In the genomic region with DNA sequence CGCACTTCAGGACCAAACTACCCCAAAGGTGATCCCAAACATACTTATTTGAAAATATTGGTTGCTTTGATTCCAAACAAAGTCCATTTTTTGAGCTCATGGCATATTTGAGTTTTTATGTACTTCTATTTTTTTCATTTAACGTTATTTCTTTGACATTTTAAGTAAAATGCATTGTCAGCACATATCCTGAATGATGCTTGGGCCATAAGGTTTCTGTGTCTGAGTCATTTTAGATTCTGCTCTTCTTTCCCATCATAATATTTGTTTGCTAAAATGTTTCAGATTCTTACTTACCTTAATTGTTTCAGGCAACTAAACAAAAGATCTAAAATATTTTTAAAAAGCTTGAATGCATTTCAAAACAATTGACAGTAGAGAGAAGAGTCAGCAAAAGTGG, we compare ENCODE assay signal across 32 cellular contexts.
"Had no signal": no experiment of that assay in that cellular context is flagged by ENCODE, and none has a peak within 500 bp of the region (broad histone marks: within the 10 kb centered on the region; RNA-seq: fewer than 3 reads in every experiment).

No MANE protein-coding gene starts in this region.

- DNase-seq: naive thymus-derived CD4-positive, alpha-beta T cell; natural killer cell; occipital lobe; ovary; posterior cingulate gyrus; psoas muscle; right cardiac atrium; spleen; stimulated activated CD4-positive, alpha-beta T cell treated with anti-CD3 and anti-CD28 coated beads, Interleukin-12 subunit alpha, Interleukin-12 subunit beta, amount 100 ng/mL, for 4 hours; stimulated activated CD4-positive, alpha-beta T cell treated with anti-CD3 and anti-CD28 coated beads, Interleukin-1b, Interleukin-23, amount 100 ng/mL, for 48 hours; stimulated activated CD4-positive, alpha-beta T cell treated with anti-CD3 and anti-CD28 coated beads, Interleukin-4, amount 100 ng/mL, for 1 hour; stimulated activated CD4-positive, alpha-beta T cell treated with anti-CD3 and anti-CD28 coated beads, Interleukin-4, amount 100 ng/mL, for 4 hours; stimulated activated CD8-positive, alpha-beta memory T cell treated with anti-CD3 and anti-CD28 coated beads, Interleukin-4, amount 100 ng/mL, for 48 hours; stimulated activated naive CD4-positive, alpha-beta T cell; stimulated activated naive CD8-positive, alpha-beta T cell treated with anti-CD3 and anti-CD28 coated beads, Interleukin-15, amount 100 ng/mL, for 72 hours; stimulated activated naive CD8-positive, alpha-beta T cell treated with anti-CD3 and anti-CD28 coated beads, Interleukin-15, Interleukin-2, amounts not matched to agents 100 U/mL and 50 U/mL, for 24 hours; substantia nigra; thyroid gland; trophoblast cell; upper lobe of left lung had no signal

- H3K36me3 ChIP-seq: neural progenitor cell, ovary, spleen, thoracic aorta, thyroid gland, tibial nerve, upper lobe of left lung, vagina had no signal

- H3K9ac ChIP-seq: neural progenitor cell, parathyroid adenoma had no signal

- H3K27me3 ChIP-seq: neural progenitor cell, ovary, spleen, thyroid gland, tibial nerve, upper lobe of left lung, vagina had no signal

- H3K36me3 Mint-ChIP-seq: naive thymus-derived CD4-positive, alpha-beta T cell; natural killer cell; neural progenitor cell; stimulated activated memory B cell treated with anti-CD40 and anti-IgM and Interleukin-4, amounts not matched to agents 10 μg/mL and 1 μg/mL and 100 μg/mL, for 72 hours had no signal

- H3K27me3 Mint-ChIP-seq: naive thymus-derived CD4-positive, alpha-beta T cell; progenitor cell of endocrine pancreas; stimulated activated memory B cell treated with anti-CD40 and anti-IgM and Interleukin-4, amounts not matched to agents 10 μg/mL and 1 μg/mL and 100 μg/mL, for 72 hours; stimulated activated naive CD8-positive, alpha-beta T cell treated with anti-CD3 and anti-CD28 coated beads, Interleukin-15, amount 100 ng/mL, for 72 hours had no signal

- H3K27ac Mint-ChIP-seq: naive thymus-derived CD4-positive, alpha-beta T cell; natural killer cell; nephron; neural progenitor cell; progenitor cell of endocrine pancreas; stimulated activated memory B cell treated with anti-CD40 and anti-IgM and Interleukin-4, amounts not matched to agents 10 μg/mL and 1 μg/mL and 100 μg/mL, for 72 hours; stimulated activated naive CD8-positive, alpha-beta T cell treated with anti-CD3 and anti-CD28 coated beads, Interleukin-15, amount 100 ng/mL, for 72 hours had no signal

- H3K4me2 ChIP-seq: neural progenitor cell, smooth muscle cell had no signal

- H3K79me2 ChIP-seq: parathyroid adenoma had no signal

- H3K9me3 ChIP-seq: ovary, psoas muscle, spleen, thoracic aorta, thyroid gland, tibial nerve, upper lobe of left lung, vagina had no signal

- H3K9me3 Mint-ChIP-seq: nephron; neural progenitor cell; stimulated activated memory B cell treated with anti-CD40 and anti-IgM and Interleukin-4, amounts not matched to agents 10 μg/mL and 1 μg/mL and 100 μg/mL, for 72 hours had no signal

- H3K4me3 Mint-ChIP-seq: naive thymus-derived CD4-positive, alpha-beta T cell; natural killer cell; nephron; neural progenitor cell; stimulated activated memory B cell treated with anti-CD40 and anti-IgM and Interleukin-4, amounts not matched to agents 10 μg/mL and 1 μg/mL and 100 μg/mL, for 72 hours; stimulated activated naive CD8-positive, alpha-beta T cell treated with anti-CD3 and anti-CD28 coated beads, Interleukin-15, amount 100 ng/mL, for 72 hours had no signal

- H3K27ac ChIP-seq: neural progenitor cell, ovary, parathyroid adenoma, psoas muscle, skin epidermis, spleen, thoracic aorta, thyroid gland, tibial nerve, upper lobe of left lung, vagina had no signal

- ATAC-seq: naive thymus-derived CD4-positive, alpha-beta T cell; natural killer cell; psoas muscle; right cardiac atrium; sciatic nerve; stimulated activated memory B cell treated with anti-CD40 and anti-IgM and Interleukin-4, amounts not matched to agents 10 μg/mL and 1 μg/mL and 100 μg/mL, for 72 hours; stimulated activated naive CD8-positive, alpha-beta T cell treated with anti-CD3 and anti-CD28 coated beads, Interleukin-15, amount 100 ng/mL, for 72 hours; stimulated activated naive CD8-positive, alpha-beta T cell treated with anti-CD3 and anti-CD28 coated beads, Interleukin-15, Interleukin-2, amounts not matched to agents 100 U/mL and 50 U/mL, for 24 hours had no signal

- H3K4me3 ChIP-seq: neural progenitor cell, ovary, psoas muscle, skin epidermis, smooth muscle cell, spleen, thoracic aorta, thyroid gland, tibial nerve, upper lobe of left lung, vagina had no signal

- H2AFZ ChIP-seq: neural progenitor cell, parathyroid adenoma had no signal

- H3K4me1 ChIP-seq: neural progenitor cell, parathyroid adenoma, psoas muscle, spleen, thyroid gland, tibial nerve, upper lobe of left lung, vagina had no signal

- FAIRE-seq: urothelium cell line had no signal

- H3K4me1 Mint-ChIP-seq: naive thymus-derived CD4-positive, alpha-beta T cell; natural killer cell; nephron; neural progenitor cell; stimulated activated memory B cell treated with anti-CD40 and anti-IgM and Interleukin-4, amounts not matched to agents 10 μg/mL and 1 μg/mL and 100 μg/mL, for 72 hours; stimulated activated naive CD8-positive, alpha-beta T cell treated with anti-CD3 and anti-CD28 coated beads, Interleukin-15, amount 100 ng/mL, for 72 hours had no signal
